In genomic region chr7:151233804-151234203, GRCh38 we compare ENCODE assay signal across 10 cellular contexts. TPM values are rescaled to one million over a fixed set of nuclear protein-coding genes. Genes with fewer than 3 reads are reported as not detected.
DNase-seq lines count a peak whose midpoint lies in the region; ATAC-seq lines count a peak whose summit lies in the region.
"Had no signal": no experiment of that assay in that cellular context is flagged by ENCODE, and none has a peak within 500 bp of the region (broad histone marks: within the 10 kb centered on the region; RNA-seq: fewer than 3 reads in every experiment).

No MANE protein-coding gene starts in this region.

- H3K4me1 Mint-ChIP-seq in T-helper 1 cell treated with Interleukin-12 subunit alpha and Interleukin-12 subunit beta and Interleukin-4 antibody, amounts not matched to agents 30 μg/mL and 1 μg/mL, for 36 hours (ENCODE audit: low read depth): peaks cover 24% of the 10 kb centered on the region
- peaks cover 31% of the 10 kb centered on the region for H3K4me1 Mint-ChIP-seq in activated CD8-positive, alpha-beta T cell treated with anti-CD3 and anti-CD28 coated beads, Interleukin-2, amount 10 ng/mL, durations not matched to agents 7 days and 5 days (ENCODE audit: low read depth)
- peaks cover 36% of the 10 kb centered on the region for H3K4me1 Mint-ChIP-seq in stimulated activated memory B cell treated with anti-CD40 and anti-IgM and Interleukin-4, amounts not matched to agents 10 μg/mL and 1 μg/mL and 100 μg/mL, for 72 hours

- no peak for ATAC-seq in activated CD8-positive, alpha-beta T cell treated with anti-CD3 and anti-CD28 coated beads, Interleukin-2, amount 10 ng/mL, durations not matched to agents 7 days and 5 days
- no peak for ATAC-seq in stimulated activated memory B cell treated with anti-CD40 and anti-IgM and Interleukin-4, amounts not matched to agents 10 μg/mL and 1 μg/mL and 100 μg/mL, for 72 hours
- ATAC-seq in HG02798 (IDR thresholded peaks at IDR 0.05; ENCODE audit: poor library complexity, unreplicated experiment): no peak

- no peak overlapping the region for H3K27ac ChIP-seq in iPS-18a (ENCODE audit: low read length)

- H3K27me3 ChIP-seq in iPS-18a (ENCODE audit: control insufficient read depth, insufficient read depth, low read length): no peaks in the 10 kb centered on the region

- peaks cover 6% of the 10 kb centered on the region for H3K27me3 Mint-ChIP-seq in T-helper 1 cell treated with Interleukin-12 subunit alpha and Interleukin-12 subunit beta and Interleukin-4 antibody, amounts not matched to agents 30 μg/mL and 1 μg/mL, for 36 hours (ENCODE audit: low read depth)
- no peaks in the 10 kb centered on the region for H3K27me3 Mint-ChIP-seq in activated CD8-positive, alpha-beta T cell treated with anti-CD3 and anti-CD28 coated beads, Interleukin-2, amount 10 ng/mL, durations not matched to agents 7 days and 5 days (ENCODE audit: low read depth)
- H3K27me3 Mint-ChIP-seq in stimulated activated memory B cell treated with anti-CD40 and anti-IgM and Interleukin-4, amounts not matched to agents 10 μg/mL and 1 μg/mL and 100 μg/mL, for 72 hours: no peaks in the 10 kb centered on the region

- peak overlapping the region; percentile 84 for H3K4me3 ChIP-seq in iPS-18a (ENCODE audit: low read length)

- no peaks in the 10 kb centered on the region for H3K9me3 ChIP-seq in iPS-18a (ENCODE audit: control insufficient read depth, low read depth, low read length)
- H3K9me3 ChIP-seq: prostate gland had no signal

- DNase-seq in T-helper 1 cell (no peak), activated gamma-delta T cell treated with Interleukin-2 at 50 U/mL for 16 hours (no peak), NCI-H226 (no peak)
- no peak for DNase-seq in activated CD8-positive, alpha-beta T cell treated with anti-CD3 and anti-CD28 coated beads, Interleukin-2, amount 10 ng/mL, durations not matched to agents 7 days and 5 days

- peaks cover 10% of the 10 kb centered on the region for H3K36me3 ChIP-seq in iPS-18a (ENCODE audit: control insufficient read depth, low read depth, low read length)

- peak overlapping the region; percentile 100 for H3K27ac Mint-ChIP-seq in T-helper 1 cell treated with Interleukin-12 subunit alpha and Interleukin-12 subunit beta and Interleukin-4 antibody, amounts not matched to agents 30 μg/mL and 1 μg/mL, for 36 hours
- H3K27ac Mint-ChIP-seq in activated CD8-positive, alpha-beta T cell treated with anti-CD3 and anti-CD28 coated beads, Interleukin-2, amount 10 ng/mL, durations not matched to agents 7 days and 5 days: peak overlapping the region; percentile 99
- H3K27ac Mint-ChIP-seq in stimulated activated memory B cell treated with anti-CD40 and anti-IgM and Interleukin-4, amounts not matched to agents 10 μg/mL and 1 μg/mL and 100 μg/mL, for 72 hours: peak overlapping the region; percentile 87

- CTCF ChIA-PET in activated CD8-positive, alpha-beta T cell treated with anti-CD3 and anti-CD28 coated beads, Interleukin-2, amount 10 ng/mL, durations not matched to agents 7 days and 5 days (lab: Charles Lee): interaction anchor here (0.7 to 3.7 kb wide), 2 partner anchors 10 to 62 kb away, joined by 5 to 55 read pairs; no protein-coding TSS in a partner anchor

- H3K4me3 Mint-ChIP-seq in T-helper 1 cell treated with Interleukin-12 subunit alpha and Interleukin-12 subunit beta and Interleukin-4 antibody, amounts not matched to agents 30 μg/mL and 1 μg/mL, for 36 hours: peak overlapping the region; percentile 100
- peak overlapping the region; percentile 100 for H3K4me3 Mint-ChIP-seq in activated CD8-positive, alpha-beta T cell treated with anti-CD3 and anti-CD28 coated beads, Interleukin-2, amount 10 ng/mL, durations not matched to agents 7 days and 5 days
- H3K4me3 Mint-ChIP-seq in stimulated activated memory B cell treated with anti-CD40 and anti-IgM and Interleukin-4, amounts not matched to agents 10 μg/mL and 1 μg/mL and 100 μg/mL, for 72 hours: peak overlapping the region; percentile 97

- no peak overlapping the region for H3K9ac ChIP-seq in iPS-18a (ENCODE audit: low read length)

- POLR2A ChIA-PET in activated CD8-positive, alpha-beta T cell treated with anti-CD3 and anti-CD28 coated beads, Interleukin-2, amount 10 ng/mL, durations not matched to agents 7 days and 5 days (lab: Charles Lee): interaction anchor here (0.5 to 2.8 kb wide), 3 partner anchors 9 to 117 kb away, joined by 3 to 21 read pairs (median 3); no protein-coding TSS in a partner anchor

- peaks cover 10% of the 10 kb centered on the region for H3K36me3 Mint-ChIP-seq in T-helper 1 cell treated with Interleukin-12 subunit alpha and Interleukin-12 subunit beta and Interleukin-4 antibody, amounts not matched to agents 30 μg/mL and 1 μg/mL, for 36 hours (ENCODE audit: low read depth)
- peaks cover 32% of the 10 kb centered on the region for H3K36me3 Mint-ChIP-seq in activated CD8-positive, alpha-beta T cell treated with anti-CD3 and anti-CD28 coated beads, Interleukin-2, amount 10 ng/mL, durations not matched to agents 7 days and 5 days (ENCODE audit: low read depth)
- peaks cover 12% of the 10 kb centered on the region for H3K36me3 Mint-ChIP-seq in stimulated activated memory B cell treated with anti-CD40 and anti-IgM and Interleukin-4, amounts not matched to agents 10 μg/mL and 1 μg/mL and 100 μg/mL, for 72 hours

- H3K9me3 Mint-ChIP-seq in T-helper 1 cell treated with Interleukin-12 subunit alpha and Interleukin-12 subunit beta and Interleukin-4 antibody, amounts not matched to agents 30 μg/mL and 1 μg/mL, for 36 hours: no peaks in the 10 kb centered on the region
- H3K9me3 Mint-ChIP-seq in activated CD8-positive, alpha-beta T cell treated with anti-CD3 and anti-CD28 coated beads, Interleukin-2, amount 10 ng/mL, durations not matched to agents 7 days and 5 days (ENCODE audit: insufficient read depth): no peaks in the 10 kb centered on the region
- no peaks in the 10 kb centered on the region for H3K9me3 Mint-ChIP-seq in stimulated activated memory B cell treated with anti-CD40 and anti-IgM and Interleukin-4, amounts not matched to agents 10 μg/mL and 1 μg/mL and 100 μg/mL, for 72 hours

- peaks cover 10% of the 10 kb centered on the region for H3K4me1 ChIP-seq in iPS-18a (ENCODE audit: control insufficient read depth, low read depth, low read length)

RNA-seq across cellular contexts. Expression of gene CHPF2, which starts 1.5 kb away (rescaled TPM):
- 10 to 100 TPM; 34.7 to 36.1 TPM for total RNA-seq in activated CD8-positive, alpha-beta T cell treated with anti-CD3 and anti-CD28 coated beads, Interleukin-2, amount 10 ng/mL, durations not matched to agents 7 days and 5 days

RNA-seq across cellular contexts. Expression of gene ABCF2, which starts 6.8 kb away (rescaled TPM):
- 10 to 100 TPM; 38.2 to 45.9 TPM for total RNA-seq in activated CD8-positive, alpha-beta T cell treated with anti-CD3 and anti-CD28 coated beads, Interleukin-2, amount 10 ng/mL, durations not matched to agents 7 days and 5 days

RNA-seq across cellular contexts. Expression of gene SMARCD3, which starts 14.7 kb away (rescaled TPM):
- total RNA-seq in activated CD8-positive, alpha-beta T cell treated with anti-CD3 and anti-CD28 coated beads, Interleukin-2, amount 10 ng/mL, durations not matched to agents 7 days and 5 days: 1 to 10 TPM; 4.2 to 4.7 TPM

RNA-seq across cellular contexts. Expression of gene H2BK1, which starts 23.5 kb away (rescaled TPM):
- total RNA-seq in activated CD8-positive, alpha-beta T cell treated with anti-CD3 and anti-CD28 coated beads, Interleukin-2, amount 10 ng/mL, durations not matched to agents 7 days and 5 days: under 1 TPM in 1 of 2 experiments, not detected in 1; 0.76 TPM
- total RNA-seq: A172 had no signal

RNA-seq across cellular contexts. Expression of gene ASB10, which starts 46.8 kb away (rescaled TPM):
- total RNA-seq in activated CD8-positive, alpha-beta T cell treated with anti-CD3 and anti-CD28 coated beads, Interleukin-2, amount 10 ng/mL, durations not matched to agents 7 days and 5 days: not detected
- total RNA-seq: A172, prostate gland had no signal
